In the genomic region with DNA sequence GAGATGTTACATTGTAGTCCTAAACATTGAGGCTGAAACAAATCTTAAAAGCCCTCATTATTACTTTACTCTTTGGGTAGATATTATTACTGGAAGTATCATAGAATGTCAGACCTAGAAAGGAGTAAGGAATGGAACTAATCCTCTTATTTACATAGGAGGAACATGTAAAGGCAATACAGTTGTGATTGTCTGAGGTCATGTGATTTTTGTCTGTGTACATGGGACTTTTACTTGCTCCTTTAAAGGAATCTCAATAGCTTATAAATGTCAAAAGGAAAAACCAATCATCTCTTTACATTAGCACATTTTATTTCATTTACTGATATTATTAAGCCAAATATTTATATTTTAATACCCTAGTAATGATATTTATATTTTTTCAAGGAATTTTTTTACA, we compare ENCODE assay signal across 8 cellular contexts.
"Had no signal": no experiment of that assay in that cellular context is flagged by ENCODE, and none has a peak within 500 bp of the region (broad histone marks: within the 10 kb centered on the region; RNA-seq: fewer than 3 reads in every experiment).

No MANE protein-coding gene starts in this region.

- ATAC-seq: GM23338, K562 had no signal

- H3K4me3 ChIP-seq: GM23338, K562 had no signal

- FAIRE-seq: H1, H54, HTR-8/SVneo, K562 had no signal

- DNase-seq: H9, HCEC 1CT, IMR-90 had no signal
